34 cellular contexts compared by ENCODE assay signal in genomic region chr6:91716361-91716760, GRCh38.
"Had no signal": no experiment of that assay in that cellular context is flagged by ENCODE, and none has a peak within 500 bp of the region (broad histone marks: within the 10 kb centered on the region; RNA-seq: fewer than 3 reads in every experiment).

No MANE protein-coding gene starts in this region.

- DNase-seq: activated B cell treated with CpG ODN at 0.5 μM for 24 hours; activated CD4-positive, alpha-beta memory T cell treated with anti-CD3 and anti-CD28 coated beads for 36 hours; activated CD4-positive, alpha-beta T cell treated with anti-CD3 and anti-CD28 coated beads for 4 hours; activated CD4-positive, alpha-beta T cell treated with anti-CD3 and anti-CD28 coated beads, Interleukin-2, amount 50 U/mL, for 1 hour; activated CD4-positive, CD25-positive, alpha-beta regulatory T cell treated with anti-CD3 and anti-CD28 coated beads, Interleukin-2, amount 50 U/mL, for 72 hours; activated CD8-positive, alpha-beta memory T cell treated with anti-CD3 and anti-CD28 coated beads, Interleukin-2, amount 50 U/mL, for 4 hours; activated effector memory CD4-positive, alpha-beta T cell treated with Interleukin-2 at 50 U/mL for 16 hours; activated naive CD4-positive, alpha-beta T cell treated with anti-CD3 and anti-CD28 coated beads, Interleukin-2, amount 10 ng/mL, durations not matched to agents 7 days and 5 days; activated naive CD8-positive, alpha-beta T cell treated with anti-CD3 and anti-CD28 coated beads, Interleukin-2, amount 50 U/mL, for 24 hours; activated T-cell treated with anti-CD3 and anti-CD28 coated beads for 4 hours; activated T-cell treated with anti-CD3 and anti-CD28 coated beads, Interleukin-2, amount 50 U/mL, for 48 hours; anterior cingulate cortex; central memory CD4-positive, alpha-beta T cell; Karpas-422; KBM-7; MG63; NCI-H1048; NCI-H1105 treated with DMSO at 0.1 percent for 48 hours; NCI-H1436; NCI-H1694; NCI-H2029; NCI-H345; NCI-H524 treated with DMSO at 0.1 percent for 48 hours; NCI-H748 treated with DMSO at 0.1 percent for 48 hours; NK-92 treated with Interleukin-12 subunit alpha and Interleukin-12 subunit beta, amount 100 ng/mL, for 24 hours; PC-9; SIG-M5; T-helper 1 cell; T-helper 2 cell; T-helper 9 cell had no signal

- H3K36me3 ChIP-seq: MG63 had no signal

- H3K27me3 ChIP-seq: MG63 had no signal

- H3K4me3 ChIP-seq: MG63, PC-9 had no signal

- H3K9me3 ChIP-seq: MG63 had no signal

- H3K27ac ChIP-seq: PC-9, RWPE1, VCaP had no signal

- ATAC-seq: activated naive CD8-positive, alpha-beta T cell treated with anti-CD3 and anti-CD28 coated beads, Interleukin-2, amount 50 U/mL, for 24 hours; Right ventricle myocardium inferior; SK-N-SH treated with all-trans-retinoic acid at 6 μM for 48 hours had no signal
